15 cellular contexts compared by ENCODE assay signal in genomic region chr2:212646698-212647097, GRCh38.
A peak's percentile ranks its signal among the peaks of the same experiment; 100 is the strongest.
DNase-seq lines count a peak whose midpoint lies in the region; ATAC-seq, FAIRE-seq and TF ChIP-seq lines count a peak whose summit lies in the region.
"Had no signal": no experiment of that assay in that cellular context is flagged by ENCODE, and none has a peak within 500 bp of the region (broad histone marks: within the 10 kb centered on the region; RNA-seq: fewer than 3 reads in every experiment).

No MANE protein-coding gene starts in this region.

- no peak overlapping the region for H3K27ac Mint-ChIP-seq in Calu3 (ENCODE audit: unreplicated experiment)
- H3K27ac Mint-ChIP-seq in activated CD8-positive, alpha-beta T cell treated with anti-CD3 and anti-CD28 coated beads for 36 hours = no peak overlapping the region

- H3K27ac ChIP-seq in HCT116 (ENCODE audit: low read depth, low read length) = no peak overlapping the region
- H3K27ac ChIP-seq in left ventricle myocardium inferior (replicated peaks) = no peak overlapping the region
- H3K27ac ChIP-seq: BLaER1, SK-N-MC, suprapubic skin had no signal

- no peak overlapping the region for H2AFZ ChIP-seq in HCT116 (ENCODE audit: low read depth, low read length, poor library complexity, severe bottlenecking)

- H3K4me1 ChIP-seq in HCT116 (ENCODE audit: control insufficient read depth in 1 of 2, insufficient read depth in 2 of 2, low read length in 2 of 2) = peaks cover 0 to 9% of the 10 kb centered on the region in 2 experiments; a peak in 2 of 4 replicates
- no peaks in the 10 kb centered on the region for H3K4me1 ChIP-seq in left ventricle myocardium inferior
- H3K4me1 ChIP-seq: BLaER1, suprapubic skin had no signal

- H3K9me3 Mint-ChIP-seq in Calu3 (ENCODE audit: low read depth, unreplicated experiment) = no peaks in the 10 kb centered on the region
- no peaks in the 10 kb centered on the region for H3K9me3 Mint-ChIP-seq in activated CD8-positive, alpha-beta T cell treated with anti-CD3 and anti-CD28 coated beads for 36 hours

- DNase-seq in AG04449 (ENCODE audit: low read depth, low spot score) = peak; percentile 9
- no peak for DNase-seq in HCT116 (ENCODE audit: low read depth, low spot score)
- peak; percentile 70 for DNase-seq in amniotic epithelial cell (ENCODE audit: low read depth)
- DNase-seq in hepatic stellate cell (ENCODE audit: low spot score) = peak; percentile 6
- DNase-seq in Calu3 = no peak
- no peak for DNase-seq in left ventricle myocardium inferior
- no peak for DNase-seq in GM19239 (ENCODE audit: insufficient read length, low spot score)
- no peak for DNase-seq in activated CD8-positive, alpha-beta T cell treated with anti-CD3 and anti-CD28 coated beads for 36 hours
- DNase-seq: mesendoderm, MM.1S, NCI-H526 had no signal

- H3K36me3 Mint-ChIP-seq in Calu3 (ENCODE audit: insufficient read depth, unreplicated experiment) = no peaks in the 10 kb centered on the region
- H3K36me3 Mint-ChIP-seq in activated CD8-positive, alpha-beta T cell treated with anti-CD3 and anti-CD28 coated beads for 36 hours (ENCODE audit: low read depth) = no peaks in the 10 kb centered on the region

- H3K27me3 Mint-ChIP-seq in Calu3 (ENCODE audit: unreplicated experiment) = no peaks in the 10 kb centered on the region
- H3K27me3 Mint-ChIP-seq in activated CD8-positive, alpha-beta T cell treated with anti-CD3 and anti-CD28 coated beads for 36 hours = peaks cover 5% of the 10 kb centered on the region

- BruUV-seq in HCT116 (replicated peaks; lab: Mats Ljungman, UMichigan) (no TSS peak), Calu3 (replicated peaks; lab: Mats Ljungman, UMichigan) (no TSS peak)

- no peak overlapping the region for H3K4me3 Mint-ChIP-seq in Calu3 (ENCODE audit: low read depth, unreplicated experiment)
- H3K4me3 Mint-ChIP-seq in activated CD8-positive, alpha-beta T cell treated with anti-CD3 and anti-CD28 coated beads for 36 hours = no peak overlapping the region

- H3K4me2 ChIP-seq in HCT116 (ENCODE audit: low read length) = peak overlapping the region; percentile 40
- H3K4me2 ChIP-seq: BLaER1 had no signal

- TF ChIP-seq CTCF in AG04449 (IDR thresholded peaks at IDR 0.05; ENCODE audit: insufficient read depth, low read length, missing control alignments) (no peak), HCT116 (IDR thresholded peaks at IDR 0.05 in 2 of 3, conservative IDR thresholded peaks at IDR 0.05 in 1 of 3; ENCODE audit: borderline replicate concordance in 1 of 3, insufficient read depth in 1 of 3, low read depth in 2 of 3, low read length in 2 of 3) (no peak), Calu3 (IDR thresholded peaks at IDR 0.05; ENCODE audit: unreplicated experiment) (no peak), left ventricle myocardium inferior (IDR thresholded peaks at IDR 0.05; ENCODE audit: borderline replicate concordance) (no peak)
- no peak for TF ChIP-seq CTCF in activated CD8-positive, alpha-beta T cell treated with anti-CD3 and anti-CD28 coated beads for 36 hours (IDR thresholded peaks at IDR 0.05)

- no peaks in the 10 kb centered on the region for H3K27me3 ChIP-seq in HCT116 (ENCODE audit: insufficient read depth, low read length)
- H3K27me3 ChIP-seq in left ventricle myocardium inferior (ENCODE audit: low read depth) = peaks cover 7% of the 10 kb centered on the region
- H3K27me3 ChIP-seq: BLaER1, suprapubic skin had no signal

- no peak for TF ChIP-seq POLR2A in HCT116 (IDR thresholded peaks at IDR 0.05; ENCODE audit: borderline replicate concordance, extremely low read depth, insufficient read depth, insufficient read length)

- TF ChIP-seq RAD21 in HCT116 (IDR thresholded peaks at IDR 0.05; ENCODE audit: low read depth) = no peak

- intact Hi-C loops in HCT116 (cut with micrococcal nuclease) (no loop called here), Calu3 (cut with micrococcal nuclease; ENCODE audit: unreplicated experiment) (no loop called here), left ventricle myocardium inferior (cut with micrococcal nuclease) (no loop called here)
- intact Hi-C loops in activated CD8-positive, alpha-beta T cell treated with anti-CD3 and anti-CD28 coated beads for 36 hours (cut with micrococcal nuclease) = no loop called here

- H3K9me3 ChIP-seq in HCT116 (ENCODE audit: control insufficient read depth in 1 of 2, insufficient read depth in 1 of 2, low read depth in 1 of 2, low read length in 2 of 2) (no peaks in the 10 kb centered on the region), left ventricle myocardium inferior (replicated peaks) (no peaks in the 10 kb centered on the region)
- H3K9me3 ChIP-seq: BLaER1, suprapubic skin had no signal

- no peak overlapping the region for H3K9ac ChIP-seq in HCT116 (ENCODE audit: low read length)
- H3K9ac ChIP-seq: BLaER1 had no signal

- POLR2A ChIA-PET in AG04449 (lab: Yijun Ruan, JAX) = no interaction called here
- POLR2A ChIA-PET in HCT116 (lab: Charles Lee) = no interaction called here
- POLR2A ChIA-PET in activated CD8-positive, alpha-beta T cell treated with anti-CD3 and anti-CD28 coated beads for 36 hours (lab: Charles Lee) = no interaction called here

- no peaks in the 10 kb centered on the region for H3K9me2 ChIP-seq in HCT116 (ENCODE audit: insufficient read depth)

- no peak overlapping the region for H3K4me3 ChIP-seq in AG04449 (ENCODE audit: low read depth, low read length)
- no peak overlapping the region for H3K4me3 ChIP-seq in HCT116 (replicated peaks in 1 of 2; ENCODE audit: low read depth in 1 of 2, low read length in 2 of 2)
- no peak overlapping the region for H3K4me3 ChIP-seq in left ventricle myocardium inferior
- H3K4me3 ChIP-seq: BLaER1, SK-N-MC, suprapubic skin had no signal

- ATAC-seq in HCT116 = peak; percentile 47; the same call in 1 of the 2 replicates
- ATAC-seq in activated CD8-positive, alpha-beta T cell treated with anti-CD3 and anti-CD28 coated beads for 36 hours = no peak
- ATAC-seq: activated CD4-positive, CD25-positive, alpha-beta regulatory T cell treated with anti-CD3 and anti-CD28 coated beads, Interleukin-2, amount 50 U/mL, for 24 hours had no signal

- FAIRE-seq in GM19239 (lab: Jason Lieb, UNC) = no peak

- H4K20me1 ChIP-seq in HCT116 (ENCODE audit: insufficient read depth) = no peaks in the 10 kb centered on the region
- H4K20me1 ChIP-seq: BLaER1 had no signal

- H3K79me2 ChIP-seq in HCT116 (ENCODE audit: insufficient read depth, low read length) = no peaks in the 10 kb centered on the region

- H3K4me1 Mint-ChIP-seq in Calu3 (ENCODE audit: low read depth, unreplicated experiment) = peaks cover 21% of the 10 kb centered on the region
- no peaks in the 10 kb centered on the region for H3K4me1 Mint-ChIP-seq in activated CD8-positive, alpha-beta T cell treated with anti-CD3 and anti-CD28 coated beads for 36 hours (ENCODE audit: low read depth)

- RAD21 ChIA-PET in HCT116 (lab: Charles Lee; ENCODE audit: low non-redundant PET in 1 of 2, low total read pairs in 2 of 2, uncharacterized antibody in 2 of 2, unreplicated experiment in 2 of 2) = no interaction called here

- no peaks in the 10 kb centered on the region for H3K36me3 ChIP-seq in HCT116 (ENCODE audit: control insufficient read depth in 1 of 2, insufficient read depth in 2 of 2, low read length in 2 of 2)
- H3K36me3 ChIP-seq in left ventricle myocardium inferior = no peaks in the 10 kb centered on the region
- H3K36me3 ChIP-seq: BLaER1, suprapubic skin had no signal

- CTCF ChIA-PET in AG04449 (lab: Yijun Ruan, JAX) = no interaction called here
- CTCF ChIA-PET in HCT116 (lab: Charles Lee) = no interaction called here
- CTCF ChIA-PET in Calu3 (lab: Charles Lee) = no interaction called here
- CTCF ChIA-PET in activated CD8-positive, alpha-beta T cell treated with anti-CD3 and anti-CD28 coated beads for 36 hours (lab: Charles Lee) = no interaction called here

TF ChIP-seq in HCT116, 20 proteins besides CTCF, POLR2A, EP300 and RAD21:
- TF ChIP-seq ELF1 (IDR thresholded peaks at IDR 0.05; ENCODE audit: borderline replicate concordance, low read depth) (no peak), FOSL1 (IDR thresholded peaks at IDR 0.05; ENCODE audit: low read depth) (peak; percentile 27; the same call in 1 of the 2 replicates)

Comparison
In these comparisons a context has a peak if more than half of its experiments do, and no peak if none do; other contexts are left out.
1. DNase-seq: peak in AG04449 (single experiment), amniotic epithelial cell (single experiment) and hepatic stellate cell (single experiment); none in HCT116 (single experiment), Calu3 (single experiment), left ventricle myocardium inferior (single experiment), GM19239 (single experiment) and activated CD8-positive, alpha-beta T cell treated with anti-CD3 and anti-CD28 coated beads for 36 hours (single experiment).